Comparison of ENCODE assay signal across 2 cellular contexts in the genomic region with DNA sequence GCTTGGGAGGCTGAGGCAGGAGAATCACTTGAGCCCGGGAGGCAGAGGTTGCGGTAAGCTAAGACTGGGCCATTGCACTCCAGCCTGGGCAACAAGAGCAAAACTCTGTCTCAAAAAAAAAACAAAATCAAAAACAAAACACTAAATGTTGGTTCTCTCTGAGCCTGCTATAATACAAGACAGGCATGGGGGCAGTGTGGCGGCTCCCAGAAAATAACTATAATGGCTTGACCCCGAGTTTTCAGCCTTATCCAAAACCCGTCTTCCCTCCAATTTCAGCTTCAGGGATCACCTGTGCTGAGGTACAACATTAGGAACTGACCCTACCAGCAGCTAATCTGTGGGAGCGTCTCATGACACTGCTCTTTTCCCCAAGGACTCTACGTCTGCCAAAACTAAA.
TF ChIP-seq lines count a peak whose summit lies in the region.

No MANE protein-coding gene starts in this region.

TF ChIP-seq in H1, 55 proteins besides CTCF, POLR2A, EP300 and RAD21:
- TF ChIP-seq CREB1 (IDR thresholded peaks at IDR 0.05) (no peak), ZNF274 (IDR thresholded peaks at IDR 0.05; ENCODE audit: borderline replicate concordance, extremely low read depth, low read length) (no peak), YY1 (IDR thresholded peaks at IDR 0.05; ENCODE audit: low read depth, low read length) (no peak), KDM1A (IDR thresholded peaks at IDR 0.05; ENCODE audit: borderline replicate concordance, low read length) (no peak), CHD2 (IDR thresholded peaks at IDR 0.05; ENCODE audit: low read length) (no peak)

TF ChIP-seq in WTC11, 78 proteins besides CTCF, POLR2A, EP300 and RAD21:
- TF ChIP-seq, protein P1, sequence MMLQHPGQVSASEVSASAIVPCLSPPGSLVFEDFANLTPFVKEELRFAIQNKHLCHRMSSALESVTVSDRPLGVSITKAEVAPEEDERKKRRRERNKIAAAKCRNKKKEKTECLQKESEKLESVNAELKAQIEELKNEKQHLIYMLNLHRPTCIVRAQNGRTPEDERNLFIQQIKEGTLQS (CRISPR knock-in tag; conservative IDR thresholded peaks at IDR 0.05) = no peak
- TF ChIP-seq, protein P2, sequence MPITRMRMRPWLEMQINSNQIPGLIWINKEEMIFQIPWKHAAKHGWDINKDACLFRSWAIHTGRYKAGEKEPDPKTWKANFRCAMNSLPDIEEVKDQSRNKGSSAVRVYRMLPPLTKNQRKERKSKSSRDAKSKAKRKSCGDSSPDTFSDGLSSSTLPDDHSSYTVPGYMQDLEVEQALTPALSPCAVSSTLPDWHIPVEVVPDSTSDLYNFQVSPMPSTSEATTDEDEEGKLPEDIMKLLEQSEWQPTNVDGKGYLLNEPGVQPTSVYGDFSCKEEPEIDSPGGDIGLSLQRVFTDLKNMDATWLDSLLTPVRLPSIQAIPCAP (CRISPR knock-in tag; IDR thresholded peaks at IDR 0.05) = no peak
- no peak for TF ChIP-seq ESRRA (CRISPR knock-in tag; IDR thresholded peaks at IDR 0.05; ENCODE audit: borderline replicate concordance)
- TF ChIP-seq SOX15 (CRISPR knock-in tag; IDR thresholded peaks at IDR 0.05) = no peak
- TF ChIP-seq, protein P3, sequence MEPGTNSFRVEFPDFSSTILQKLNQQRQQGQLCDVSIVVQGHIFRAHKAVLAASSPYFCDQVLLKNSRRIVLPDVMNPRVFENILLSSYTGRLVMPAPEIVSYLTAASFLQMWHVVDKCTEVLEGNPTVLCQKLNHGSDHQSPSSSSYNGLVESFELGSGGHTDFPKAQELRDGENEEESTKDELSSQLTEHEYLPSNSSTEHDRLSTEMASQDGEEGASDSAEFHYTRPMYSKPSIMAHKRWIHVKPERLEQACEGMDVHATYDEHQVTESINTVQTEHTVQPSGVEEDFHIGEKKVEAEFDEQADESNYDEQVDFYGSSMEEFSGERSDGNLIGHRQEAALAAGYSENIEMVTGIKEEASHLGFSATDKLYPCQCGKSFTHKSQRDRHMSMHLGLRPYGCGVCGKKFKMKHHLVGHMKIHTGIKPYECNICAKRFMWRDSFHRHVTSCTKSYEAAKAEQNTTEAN (CRISPR knock-in tag; IDR thresholded peaks at IDR 0.05) = no peak
- TF ChIP-seq JUN (CRISPR knock-in tag; IDR thresholded peaks at IDR 0.05) = no peak
- no peak for TF ChIP-seq OVOL2 (CRISPR knock-in tag; IDR thresholded peaks at IDR 0.05; ENCODE audit: borderline replicate concordance)
- TF ChIP-seq SP1 (CRISPR knock-in tag; conservative IDR thresholded peaks at IDR 0.05) = no peak
- TF ChIP-seq NR1H2 (CRISPR knock-in tag; IDR thresholded peaks at IDR 0.05) = no peak
- no peak for TF ChIP-seq ZNF232 (CRISPR knock-in tag; IDR thresholded peaks at IDR 0.05)
- no peak for TF ChIP-seq IRF2 (CRISPR knock-in tag; IDR thresholded peaks at IDR 0.05; ENCODE audit: borderline replicate concordance, low read depth)
- TF ChIP-seq, protein P4, sequence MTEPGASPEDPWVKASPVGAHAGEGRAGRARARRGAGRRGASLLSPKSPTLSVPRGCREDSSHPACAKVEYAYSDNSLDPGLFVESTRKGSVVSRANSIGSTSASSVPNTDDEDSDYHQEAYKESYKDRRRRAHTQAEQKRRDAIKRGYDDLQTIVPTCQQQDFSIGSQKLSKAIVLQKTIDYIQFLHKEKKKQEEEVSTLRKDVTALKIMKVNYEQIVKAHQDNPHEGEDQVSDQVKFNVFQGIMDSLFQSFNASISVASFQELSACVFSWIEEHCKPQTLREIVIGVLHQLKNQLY (CRISPR knock-in tag; IDR thresholded peaks at IDR 0.05) = no peak
- no peak for TF ChIP-seq ZNF263 (CRISPR knock-in tag; IDR thresholded peaks at IDR 0.05; ENCODE audit: low read depth)
- TF ChIP-seq, protein P5, sequence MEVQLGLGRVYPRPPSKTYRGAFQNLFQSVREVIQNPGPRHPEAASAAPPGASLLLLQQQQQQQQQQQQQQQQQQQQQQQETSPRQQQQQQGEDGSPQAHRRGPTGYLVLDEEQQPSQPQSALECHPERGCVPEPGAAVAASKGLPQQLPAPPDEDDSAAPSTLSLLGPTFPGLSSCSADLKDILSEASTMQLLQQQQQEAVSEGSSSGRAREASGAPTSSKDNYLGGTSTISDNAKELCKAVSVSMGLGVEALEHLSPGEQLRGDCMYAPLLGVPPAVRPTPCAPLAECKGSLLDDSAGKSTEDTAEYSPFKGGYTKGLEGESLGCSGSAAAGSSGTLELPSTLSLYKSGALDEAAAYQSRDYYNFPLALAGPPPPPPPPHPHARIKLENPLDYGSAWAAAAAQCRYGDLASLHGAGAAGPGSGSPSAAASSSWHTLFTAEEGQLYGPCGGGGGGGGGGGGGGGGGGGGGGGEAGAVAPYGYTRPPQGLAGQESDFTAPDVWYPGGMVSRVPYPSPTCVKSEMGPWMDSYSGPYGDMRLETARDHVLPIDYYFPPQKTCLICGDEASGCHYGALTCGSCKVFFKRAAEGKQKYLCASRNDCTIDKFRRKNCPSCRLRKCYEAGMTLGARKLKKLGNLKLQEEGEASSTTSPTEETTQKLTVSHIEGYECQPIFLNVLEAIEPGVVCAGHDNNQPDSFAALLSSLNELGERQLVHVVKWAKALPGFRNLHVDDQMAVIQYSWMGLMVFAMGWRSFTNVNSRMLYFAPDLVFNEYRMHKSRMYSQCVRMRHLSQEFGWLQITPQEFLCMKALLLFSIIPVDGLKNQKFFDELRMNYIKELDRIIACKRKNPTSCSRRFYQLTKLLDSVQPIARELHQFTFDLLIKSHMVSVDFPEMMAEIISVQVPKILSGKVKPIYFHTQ (CRISPR knock-in tag; IDR thresholded peaks at IDR 0.05) = no peak
- TF ChIP-seq, protein P6, sequence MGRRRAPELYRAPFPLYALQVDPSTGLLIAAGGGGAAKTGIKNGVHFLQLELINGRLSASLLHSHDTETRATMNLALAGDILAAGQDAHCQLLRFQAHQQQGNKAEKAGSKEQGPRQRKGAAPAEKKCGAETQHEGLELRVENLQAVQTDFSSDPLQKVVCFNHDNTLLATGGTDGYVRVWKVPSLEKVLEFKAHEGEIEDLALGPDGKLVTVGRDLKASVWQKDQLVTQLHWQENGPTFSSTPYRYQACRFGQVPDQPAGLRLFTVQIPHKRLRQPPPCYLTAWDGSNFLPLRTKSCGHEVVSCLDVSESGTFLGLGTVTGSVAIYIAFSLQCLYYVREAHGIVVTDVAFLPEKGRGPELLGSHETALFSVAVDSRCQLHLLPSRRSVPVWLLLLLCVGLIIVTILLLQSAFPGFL (CRISPR knock-in tag; IDR thresholded peaks at IDR 0.05; ENCODE audit: borderline replicate concordance) = no peak
- TF ChIP-seq ZNF396 (CRISPR knock-in tag; IDR thresholded peaks at IDR 0.05; ENCODE audit: borderline replicate concordance) = no peak
- no peak for TF ChIP-seq JAZF1 (CRISPR knock-in tag; IDR thresholded peaks at IDR 0.05)
- no peak for TF ChIP-seq EMX1 (CRISPR knock-in tag; IDR thresholded peaks at IDR 0.05)
